ENCODE assay signal across 8 cellular contexts in the genomic region with DNA sequence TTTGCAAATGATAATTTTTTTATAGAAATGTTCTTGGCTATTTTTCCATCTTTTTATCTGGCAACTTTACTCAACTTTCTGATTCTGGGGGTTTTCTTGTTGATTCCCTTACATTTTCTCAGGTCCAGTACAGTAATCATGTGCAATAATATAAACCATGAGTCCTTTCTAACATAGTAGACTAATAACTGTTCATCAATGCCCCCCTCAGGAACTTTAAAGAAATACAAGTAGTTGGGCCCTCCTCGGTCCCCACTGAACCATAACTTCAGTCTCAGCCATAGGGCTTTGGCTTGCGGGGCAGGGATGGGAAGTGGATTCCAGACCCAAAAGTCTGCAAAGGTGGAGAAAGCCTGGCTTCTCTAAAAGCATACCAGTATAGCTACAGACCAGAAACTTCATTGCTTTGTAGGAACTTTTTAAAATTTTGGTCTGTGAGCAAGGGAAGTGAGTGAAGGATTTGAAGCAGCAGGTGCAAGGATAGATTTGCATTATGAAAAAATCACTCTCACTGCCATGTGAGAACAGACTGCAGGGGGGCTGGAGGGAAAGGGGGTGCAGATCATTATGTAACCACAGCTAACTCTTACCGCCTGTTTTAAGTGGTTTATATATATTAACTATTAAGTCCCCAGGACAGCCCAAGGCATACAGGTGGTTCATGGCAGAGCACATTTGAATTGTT. TPM values are rescaled to one million over a fixed set of nuclear protein-coding genes. Genes with fewer than 3 reads are reported as not detected.
DNase-seq lines count a peak whose midpoint lies in the region; ATAC-seq and TF ChIP-seq lines count a peak whose summit lies in the region.

No MANE protein-coding gene starts in this region.

- no peak overlapping the region for H3K27ac ChIP-seq in left lung

- ATAC-seq in left lung = peak; percentile 47

- peak; percentile 50 for DNase-seq in NCI-H82 (lab: John Stamatoyannopoulos, UW)
- DNase-seq in NCI-H82 treated with DMSO at 0.1 percent for 48 hours (lab: John Stamatoyannopoulos, UW; ENCODE audit: unreplicated experiment) = no peak
- peak; percentile 15 for DNase-seq in amniotic stem cell (lab: John Stamatoyannopoulos, UW)
- no peak for DNase-seq in left lung
- no peak for DNase-seq in mucosa of gallbladder (ENCODE audit: low spot score)
- no peak for DNase-seq in globus pallidus (ENCODE audit: low spot score)
- DNase-seq in activated CD4-positive, alpha-beta T cell treated with anti-CD3 and anti-CD28 coated beads, Interleukin-2, amount 50 U/mL, for 48 hours = no peak

- TF ChIP-seq EP300 in Ishikawa (IDR thresholded peaks at IDR 0.05; ENCODE audit: borderline replicate concordance) = no peak

- TF ChIP-seq RAD21 in Ishikawa (IDR thresholded peaks at IDR 0.05; ENCODE audit: low read depth) = peak; percentile 37

- H3K9me3 ChIP-seq in left lung = no peaks in the 10 kb centered on the region

- peak in 1 of 2 donors; percentile 23 for TF ChIP-seq CTCF in left lung (IDR thresholded peaks at IDR 0.05)

- H3K36me3 ChIP-seq in left lung = no peaks in the 10 kb centered on the region

- no peak overlapping the region for H3K4me3 ChIP-seq in left lung

- H3K27me3 ChIP-seq in left lung = peaks cover 0 to 27% of the 10 kb centered on the region in 2 donors

- intact Hi-C loops in left lung (cut with DNase I) = no loop called here

- peaks cover 0 to 3% of the 10 kb centered on the region in 2 donors for H3K4me1 ChIP-seq in left lung

TF ChIP-seq in Ishikawa, 13 proteins besides CTCF, POLR2A, EP300 and RAD21:
- TF ChIP-seq MAX (IDR thresholded peaks at IDR 0.05) (no peak), EGR1 (IDR thresholded peaks at IDR 0.05) (no peak), REST (IDR thresholded peaks at IDR 0.05; ENCODE audit: low read depth) (no peak), FOXM1 (IDR thresholded peaks at IDR 0.05; ENCODE audit: borderline replicate concordance, low read depth) (no peak), NFIC (IDR thresholded peaks at IDR 0.05) (no peak), CREB1 (IDR thresholded peaks at IDR 0.05; ENCODE audit: low read depth) (no peak), TEAD4 (IDR thresholded peaks at IDR 0.05) (no peak), USF1 (IDR thresholded peaks at IDR 0.05) (no peak), TAF1 (IDR thresholded peaks at IDR 0.05; ENCODE audit: low read depth) (no peak), TCF12 (IDR thresholded peaks at IDR 0.05; ENCODE audit: low read depth) (no peak), CEBPB (IDR thresholded peaks at IDR 0.05) (no peak), YY1 (IDR thresholded peaks at IDR 0.05; ENCODE audit: low read depth) (no peak), ZBTB7A (IDR thresholded peaks at IDR 0.05; ENCODE audit: low read depth) (no peak)
TF ChIP-seq in Ishikawa: peak in this region for 0.

RNA-seq across cellular contexts. Expression of gene TUB, which starts 10.5 kb away (rescaled TPM):
- total RNA-seq in left lung (1 to 10 TPM; 5.6 to 7.1 TPM), mucosa of gallbladder (11.3 TPM)

Comparison
In these comparisons a context has a peak if more than half of its experiments do, and no peak if none do; other contexts are left out.
1. DNase-seq: peak in NCI-H82 (single experiment) and amniotic stem cell (single experiment); none in NCI-H82 treated with DMSO at 0.1 percent for 48 hours (single experiment), left lung (0 of 2), mucosa of gallbladder (single experiment), globus pallidus (single experiment) and activated CD4-positive, alpha-beta T cell treated with anti-CD3 and anti-CD28 coated beads, Interleukin-2, amount 50 U/mL, for 48 hours (0 of 2).